In the genomic region with DNA sequence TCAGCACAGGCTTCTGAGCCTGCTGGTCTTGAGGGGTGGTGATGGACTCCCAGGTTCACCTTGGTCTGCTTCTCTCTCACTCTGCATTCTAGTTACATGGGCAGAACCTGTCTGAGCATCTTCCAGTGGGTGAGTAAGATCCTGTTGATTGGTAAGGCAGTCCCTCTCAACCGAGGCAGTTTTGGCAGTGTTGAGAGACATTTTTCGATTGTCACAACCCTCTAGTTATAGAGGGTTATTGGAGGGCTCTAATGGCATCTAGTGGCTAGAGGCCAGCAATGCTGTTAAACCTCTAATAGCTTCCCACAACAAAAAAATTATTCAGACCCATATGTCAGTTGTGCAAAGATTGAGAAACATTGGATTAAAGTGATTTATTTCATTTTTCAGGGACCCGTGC, we compare ENCODE assay signal across 9 cellular contexts. TPM values are rescaled to one million over a fixed set of nuclear protein-coding genes. Genes with fewer than 3 reads are reported as not detected.
DNase-seq lines count a peak whose midpoint lies in the region; ATAC-seq and TF ChIP-seq lines count a peak whose summit lies in the region.
"Had no signal": no experiment of that assay in that cellular context is flagged by ENCODE, and none has a peak within 500 bp of the region (broad histone marks: within the 10 kb centered on the region; RNA-seq: fewer than 3 reads in every experiment).

No MANE protein-coding gene starts in this region.

- peaks cover 2% of the 10 kb centered on the region for H3K36me3 Mint-ChIP-seq in activated T-cell treated with anti-CD3 and anti-CD28 coated beads, Interleukin-2, amount 50 U/mL, for 4 hours (ENCODE audit: insufficient read depth)
- H3K36me3 Mint-ChIP-seq in T-cell (no peaks in the 10 kb centered on the region), natural killer cell (no peaks in the 10 kb centered on the region)
- H3K36me3 Mint-ChIP-seq: type B pancreatic cell had no signal

- intact Hi-C loops in natural killer cell (cut with micrococcal nuclease): loop anchor here (10.0 kb wide), 2 partner anchors 170 to 360 kb away; no protein-coding TSS in a partner anchor

- TF ChIP-seq CTCF in GM12873 (IDR thresholded peaks at IDR 0.05; ENCODE audit: insufficient read depth, low read depth, low read length, missing control alignments): peak; percentile 46
- TF ChIP-seq CTCF in natural killer cell (IDR thresholded peaks at IDR 0.05): no peak

- peaks cover 90% of the 10 kb centered on the region for H3K4me1 Mint-ChIP-seq in activated T-cell treated with anti-CD3 and anti-CD28 coated beads, Interleukin-2, amount 50 U/mL, for 4 hours (ENCODE audit: low read depth)
- H3K4me1 Mint-ChIP-seq in T-cell (peaks cover 86 to 94% (median 92%) of the 10 kb centered on the region in 3 donors), natural killer cell (peaks cover 50 to 53% of the 10 kb centered on the region in 2 donors)

- POLR2A ChIA-PET in T-cell (lab: Charles Lee): no interaction called here

- H3K27ac Mint-ChIP-seq in T-cell (peak overlapping the region; percentile 70 to 81), natural killer cell (peak overlapping the region in 1 of 2 donors; percentile 38)

- DNase-seq in activated T-cell treated with anti-CD3 and anti-CD28 coated beads, Interleukin-2, amount 50 U/mL, for 4 hours: no peak
- DNase-seq in activated T-cell treated with anti-CD3 and anti-CD28 coated beads for 4 hours: no peak
- DNase-seq in T-cell: no peak
- no peak for DNase-seq in natural killer cell
- no peak for DNase-seq in T-helper 1 cell

- no peak overlapping the region for H3K4me3 Mint-ChIP-seq in activated T-cell treated with anti-CD3 and anti-CD28 coated beads, Interleukin-2, amount 50 U/mL, for 4 hours
- peak overlapping the region in 1 of 3 donors; percentile 37 for H3K4me3 Mint-ChIP-seq in T-cell
- no peak overlapping the region for H3K4me3 Mint-ChIP-seq in natural killer cell
- H3K4me3 Mint-ChIP-seq: type B pancreatic cell had no signal

- no peaks in the 10 kb centered on the region for H3K9me3 Mint-ChIP-seq in activated T-cell treated with anti-CD3 and anti-CD28 coated beads, Interleukin-2, amount 50 U/mL, for 4 hours
- H3K9me3 Mint-ChIP-seq in T-cell: no peaks in the 10 kb centered on the region
- H3K9me3 Mint-ChIP-seq in natural killer cell: no peaks in the 10 kb centered on the region

- CTCF ChIA-PET in T-cell (lab: Charles Lee): interaction anchor here (0.6 to 5.0 kb wide), 28 partner anchors 9 to 358 kb away, joined by 3 to 76 read pairs (median 4); a partner anchor contains a TSS

- peak; percentile 23 to 31 for ATAC-seq in activated T-cell treated with anti-CD3 and anti-CD28 coated beads, Interleukin-2, amount 50 U/mL, for 4 hours
- peak in 2 of 4 experiments; percentile 28 to 29 for ATAC-seq in T-cell (replicated peaks in 1 of 4)
- ATAC-seq in natural killer cell: peak; percentile 43 to 65 (median 63)
- no peak for ATAC-seq in GM21528 (IDR thresholded peaks at IDR 0.05; ENCODE audit: low FRiP score, unreplicated experiment)
- no peak for ATAC-seq in HG02610 (IDR thresholded peaks at IDR 0.05; ENCODE audit: unreplicated experiment)

- H3K27me3 Mint-ChIP-seq in activated T-cell treated with anti-CD3 and anti-CD28 coated beads, Interleukin-2, amount 50 U/mL, for 4 hours (ENCODE audit: low read depth): no peaks in the 10 kb centered on the region
- H3K27me3 Mint-ChIP-seq in T-cell: no peaks in the 10 kb centered on the region
- no peaks in the 10 kb centered on the region for H3K27me3 Mint-ChIP-seq in natural killer cell (ENCODE audit: low read depth in 2 of 2)
- H3K27me3 Mint-ChIP-seq: type B pancreatic cell had no signal

RNA-seq across cellular contexts. Expression of a gene that starts 9.3 kb away (rescaled TPM):
- total RNA-seq in activated T-cell treated with anti-CD3 and anti-CD28 coated beads, Interleukin-2, amount 50 U/mL, for 4 hours: 10 to 100 TPM; 58.7 to 69.8 (median 68.4) TPM
- 10 to 100 TPM; 61.1 to 94.9 (median 81.8) TPM for total RNA-seq in T-cell
- 10 to 100 TPM; 39.7 to 58.2 (median 57.0) TPM for total RNA-seq in natural killer cell

Comparison
In these comparisons a context has a peak if more than half of its experiments do, and no peak if none do; other contexts are left out.
1. ATAC-seq: peak in activated T-cell treated with anti-CD3 and anti-CD28 coated beads, Interleukin-2, amount 50 U/mL, for 4 hours (2 of 2) and natural killer cell (3 of 3); none in GM21528 (single experiment) and HG02610 (single experiment).